Comparison of ENCODE assay signal across 10 cellular contexts in the genomic region with DNA sequence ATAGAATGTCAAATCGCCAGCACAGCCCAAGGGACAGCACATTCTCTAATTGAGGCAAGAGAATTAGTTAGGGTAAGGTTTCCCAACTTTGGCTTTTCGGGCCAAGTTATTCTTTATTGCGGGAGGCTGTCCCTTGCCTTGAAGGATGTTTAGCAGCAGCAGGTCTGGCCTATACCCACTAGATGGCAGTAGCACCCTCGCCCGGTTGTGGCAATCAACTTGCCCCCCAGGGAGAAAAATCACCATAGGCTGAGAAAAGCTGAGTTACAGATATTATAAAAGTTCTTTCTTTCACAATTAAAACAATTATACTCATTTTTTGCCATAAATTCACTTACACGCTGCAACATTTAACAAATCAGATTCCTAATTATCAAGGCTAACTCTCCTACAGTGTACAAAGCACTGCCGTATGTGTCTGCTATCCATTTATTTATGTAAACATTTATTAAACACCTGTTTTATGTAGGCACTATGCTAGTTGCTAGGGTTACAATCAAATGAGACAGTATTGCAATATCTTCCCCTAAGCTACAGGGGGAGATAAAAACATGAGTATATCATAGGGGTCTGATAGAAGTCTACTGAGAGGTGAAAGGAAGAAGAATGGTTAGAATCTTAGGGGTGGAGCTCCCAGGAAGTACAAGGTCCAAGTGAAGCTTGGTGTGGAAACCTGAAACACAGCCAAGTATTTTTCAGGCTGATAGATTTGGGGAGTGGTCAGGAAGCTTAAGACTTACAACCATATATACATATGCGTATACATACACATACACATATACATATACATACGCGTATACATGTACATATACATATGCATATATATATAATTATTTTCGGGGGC.
DNase-seq lines count a peak whose midpoint lies in the region; ATAC-seq, FAIRE-seq and TF ChIP-seq lines count a peak whose summit lies in the region.
"Had no signal": no experiment of that assay in that cellular context is flagged by ENCODE, and none has a peak within 500 bp of the region (broad histone marks: within the 10 kb centered on the region; RNA-seq: fewer than 3 reads in every experiment).

No MANE protein-coding gene starts in this region.

- POLR2A ChIA-PET in CD4-positive, alpha-beta T cell (lab: Charles Lee), result no interaction called here

- no peak for FAIRE-seq in bronchial epithelial cell (lab: Jason Lieb, UNC)

- H3K9me3 Mint-ChIP-seq in neural crest cell, result peaks cover 3% of the 10 kb centered on the region
- peaks cover 3% of the 10 kb centered on the region for H3K9me3 Mint-ChIP-seq in CD4-positive, alpha-beta T cell

- H3K4me3 Mint-ChIP-seq in neural crest cell, result no peak overlapping the region
- no peak overlapping the region for H3K4me3 Mint-ChIP-seq in CD4-positive, alpha-beta T cell
- H3K4me3 Mint-ChIP-seq: B cell had no signal

- CTCF ChIA-PET in CD4-positive, alpha-beta T cell (lab: Charles Lee), result no interaction called here

- DNase-seq in NCI-H1417 (lab: John Stamatoyannopoulos, UW), result peak; percentile 19 to 61 (median 24)
- no peak for DNase-seq in NCI-H1417 treated with DMSO at 0.1 percent for 48 hours (lab: John Stamatoyannopoulos, UW)
- peak; percentile 21 to 47 for DNase-seq in Kasumi-1 (lab: John Stamatoyannopoulos, UW)
- peak; percentile 15 for DNase-seq in bronchial epithelial cell (ENCODE audit: low read depth)
- no peak for DNase-seq in neural crest cell (ENCODE audit: low read depth, low spot score)
- DNase-seq in CD4-positive, alpha-beta T cell, result no peak

- H3K4me3 ChIP-seq in bronchial epithelial cell (ENCODE audit: low read depth, low read length), result no peak overlapping the region

- H3K27ac ChIP-seq in CD4-positive, alpha-beta T cell (ENCODE audit: low read depth, low read length), result no peak overlapping the region

- peak; percentile 67 for ATAC-seq in GM21515 (IDR thresholded peaks at IDR 0.05; ENCODE audit: unreplicated experiment)
- ATAC-seq in GM19452 (IDR thresholded peaks at IDR 0.05; ENCODE audit: unreplicated experiment), result no peak
- no peak for ATAC-seq in CD4-positive, alpha-beta T cell (ENCODE audit: poor library complexity)
- ATAC-seq: right cardiac atrium had no signal

- H3K4me1 Mint-ChIP-seq in neural crest cell, result no peaks in the 10 kb centered on the region
- H3K4me1 Mint-ChIP-seq in CD4-positive, alpha-beta T cell (ENCODE audit: low read depth), result no peaks in the 10 kb centered on the region
- H3K4me1 Mint-ChIP-seq: B cell had no signal

- intact Hi-C loops in CD4-positive, alpha-beta T cell (cut with DNase I, micrococcal nuclease), result no loop called here

- H3K27me3 Mint-ChIP-seq in neural crest cell (ENCODE audit: low read depth), result no peaks in the 10 kb centered on the region
- H3K27me3 Mint-ChIP-seq in CD4-positive, alpha-beta T cell, result no peaks in the 10 kb centered on the region
- H3K27me3 Mint-ChIP-seq: B cell had no signal

- H3K36me3 Mint-ChIP-seq in neural crest cell (ENCODE audit: low read depth), result no peaks in the 10 kb centered on the region
- H3K36me3 Mint-ChIP-seq in CD4-positive, alpha-beta T cell (ENCODE audit: low read depth), result no peaks in the 10 kb centered on the region

- H3K9me3 ChIP-seq in CD4-positive, alpha-beta T cell (ENCODE audit: control insufficient read depth, low read length), result no peaks in the 10 kb centered on the region

- no peaks in the 10 kb centered on the region for H3K27me3 ChIP-seq in bronchial epithelial cell (ENCODE audit: control insufficient read depth, insufficient read depth, low read length)
- no peaks in the 10 kb centered on the region for H3K27me3 ChIP-seq in CD4-positive, alpha-beta T cell (ENCODE audit: control insufficient read depth, insufficient read depth, low read length)

- TF ChIP-seq CTCF in bronchial epithelial cell (IDR thresholded peaks at IDR 0.05; ENCODE audit: insufficient read depth, low read length, severe bottlenecking), result peak; percentile 82
- TF ChIP-seq CTCF in neural crest cell (conservative IDR thresholded peaks at IDR 0.05), result peak; percentile 68
- TF ChIP-seq CTCF in CD4-positive, alpha-beta T cell (IDR thresholded peaks at IDR 0.05), result no peak

- no peaks in the 10 kb centered on the region for H3K36me3 ChIP-seq in bronchial epithelial cell (ENCODE audit: control insufficient read depth, insufficient read depth, low read length)

- H3K27ac Mint-ChIP-seq in neural crest cell (ENCODE audit: unreplicated experiment), result no peak overlapping the region
- no peak overlapping the region for H3K27ac Mint-ChIP-seq in CD4-positive, alpha-beta T cell
- H3K27ac Mint-ChIP-seq: B cell had no signal

Comparison
In these comparisons a context has a peak if more than half of its experiments do, and no peak if none do; other contexts are left out.
1. DNase-seq: peak in NCI-H1417 (3 of 3), Kasumi-1 (2 of 2) and bronchial epithelial cell (single experiment); none in NCI-H1417 treated with DMSO at 0.1 percent for 48 hours (single experiment), neural crest cell (single experiment) and CD4-positive, alpha-beta T cell (0 of 10).